9 cellular contexts compared by ENCODE assay signal in the genomic region with DNA sequence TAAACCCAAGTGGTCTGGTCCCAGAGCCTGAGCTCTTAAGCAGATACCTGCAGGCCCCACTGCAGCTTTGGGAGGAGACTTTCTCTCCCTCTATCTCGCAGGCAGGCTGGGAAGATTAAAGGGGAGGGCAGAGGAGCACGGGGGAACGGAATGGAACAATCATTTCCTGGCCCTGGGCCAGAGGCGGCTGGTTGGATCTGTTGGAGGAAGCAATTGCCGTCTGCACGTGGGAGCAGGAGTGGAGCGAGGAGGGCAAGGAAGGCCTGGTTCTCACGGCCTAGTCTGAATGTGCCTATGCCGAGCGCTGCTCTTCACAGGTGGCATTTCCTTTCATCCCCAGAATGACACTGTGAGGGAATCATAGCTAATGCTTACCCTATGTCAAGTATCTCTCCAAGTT. TPM values are rescaled to one million over a fixed set of nuclear protein-coding genes. Genes with fewer than 3 reads are reported as not detected.
DNase-seq lines count a peak whose midpoint lies in the region; ATAC-seq and TF ChIP-seq lines count a peak whose summit lies in the region.
"Had no signal": no experiment of that assay in that cellular context is flagged by ENCODE, and none has a peak within 500 bp of the region (broad histone marks: within the 10 kb centered on the region; RNA-seq: fewer than 3 reads in every experiment).

No MANE protein-coding gene starts in this region.

- H3K27me3 ChIP-seq in endodermal cell (ENCODE audit: control insufficient read depth, insufficient read depth, low read length, poor library complexity, severe bottlenecking) (no peaks in the 10 kb centered on the region), esophagus muscularis mucosa (peaks cover 0 to 6% (median 0%) of the 10 kb centered on the region in 4 donors)

- H3K27ac Mint-ChIP-seq in endodermal cell = peak overlapping the region; percentile 66

- H3K4me3 ChIP-seq in endodermal cell (ENCODE audit: low read length) (no peak overlapping the region), esophagus muscularis mucosa (no peak overlapping the region)

- no peak for ATAC-seq in HG03095 (IDR thresholded peaks at IDR 0.05; ENCODE audit: unreplicated experiment)
- ATAC-seq in HG03175 (IDR thresholded peaks at IDR 0.05; ENCODE audit: unreplicated experiment) = no peak

- 56 to 63% methylated on average over 6 to 10 of the region's 10 CpGs for WGBS in endodermal cell (ENCODE audit: insufficient coverage in 1 of 2, insufficient read length in 1 of 2), 2 experiments
- WGBS in esophagus muscularis mucosa = 52% methylated on average over 3 of the region's 10 CpGs

- peaks cover 8% of the 10 kb centered on the region for H3K4me1 Mint-ChIP-seq in endodermal cell

- intact Hi-C loops in esophagus muscularis mucosa (cut with DNase I) = no loop called here

- H3K27ac ChIP-seq in endodermal cell (ENCODE audit: low read depth, low read length) (peak overlapping the region; percentile 9), esophagus muscularis mucosa (replicated peaks in 1 of 4) (no peak overlapping the region)

- H3K9me3 ChIP-seq in endodermal cell (ENCODE audit: control insufficient read depth, low read length) (no peaks in the 10 kb centered on the region), esophagus muscularis mucosa (no peaks in the 10 kb centered on the region)

- H3K27me3 Mint-ChIP-seq in endodermal cell (ENCODE audit: insufficient read depth) = no peaks in the 10 kb centered on the region

- H3K36me3 Mint-ChIP-seq in endodermal cell (ENCODE audit: low read depth) = no peaks in the 10 kb centered on the region

- no peaks in the 10 kb centered on the region for H3K9me3 Mint-ChIP-seq in endodermal cell

- H3K4me3 Mint-ChIP-seq in endodermal cell = no peak overlapping the region

- peak; percentile 38 for DNase-seq in DMS 273 treated with DMSO at 0.1 percent for 48 hours (lab: John Stamatoyannopoulos, UW)
- DNase-seq in NCI-H345 (lab: John Stamatoyannopoulos, UW) = peak; percentile 85
- DNase-seq in endodermal cell = peak; percentile 76
- peak; percentile 68 for DNase-seq in mucosa of gallbladder (ENCODE audit: low spot score)
- no peak for DNase-seq in esophagus muscularis mucosa (ENCODE audit: extremely low spot score)
- DNase-seq in activated CD8-positive, alpha-beta memory T cell treated with anti-CD3 and anti-CD28 coated beads for 24 hours = no peak
- DNase-seq: DND-41 had no signal

- TF ChIP-seq EP300 in esophagus muscularis mucosa (IDR thresholded peaks at IDR 0.05) = no peak

- no peak for TF ChIP-seq CTCF in endodermal cell (conservative IDR thresholded peaks at IDR 0.05)
- no peak for TF ChIP-seq CTCF in esophagus muscularis mucosa (IDR thresholded peaks at IDR 0.05)

- H3K4me1 ChIP-seq in endodermal cell (ENCODE audit: control insufficient read depth, insufficient read depth, low read length) = peaks cover 8% of the 10 kb centered on the region
- peaks cover 0 to 10% (median 7%) of the 10 kb centered on the region in 4 donors for H3K4me1 ChIP-seq in esophagus muscularis mucosa

- no peak for TF ChIP-seq POLR2A in esophagus muscularis mucosa (IDR thresholded peaks at IDR 0.05; ENCODE audit: low read depth)

- H3K9ac ChIP-seq in endodermal cell (ENCODE audit: extremely low read depth, low read length, poor library complexity, severe bottlenecking) = no peak overlapping the region

- H3K36me3 ChIP-seq in endodermal cell (ENCODE audit: control insufficient read depth, insufficient read depth, low read length) (no peaks in the 10 kb centered on the region), esophagus muscularis mucosa (no peaks in the 10 kb centered on the region)

RNA-seq across cellular contexts. Expression of a gene that starts 23.7 kb away (rescaled TPM):
- 10 to 100 TPM in 1 of 2 donors, 1 to 10 TPM in 1; 7.0 to 13.2 TPM for total RNA-seq in endodermal cell
- polyA plus RNA-seq in endodermal cell (2013, experiment 1 of 2) = 74.2 TPM
- polyA plus RNA-seq in endodermal cell (2013, experiment 2 of 2) = 73.3 TPM
- 0.14 TPM for total RNA-seq in mucosa of gallbladder
- total RNA-seq in esophagus muscularis mucosa = not detected

Comparison
In these comparisons a context has a peak if more than half of its experiments do, and no peak if none do; other contexts are left out.
1. DNase-seq: peak in DMS 273 treated with DMSO at 0.1 percent for 48 hours (single experiment), NCI-H345 (single experiment), endodermal cell (single experiment) and mucosa of gallbladder (single experiment); none in esophagus muscularis mucosa (single experiment) and activated CD8-positive, alpha-beta memory T cell treated with anti-CD3 and anti-CD28 coated beads for 24 hours (single experiment).